Comparison of ENCODE assay signal across 1 cellular context in the genomic region with DNA sequence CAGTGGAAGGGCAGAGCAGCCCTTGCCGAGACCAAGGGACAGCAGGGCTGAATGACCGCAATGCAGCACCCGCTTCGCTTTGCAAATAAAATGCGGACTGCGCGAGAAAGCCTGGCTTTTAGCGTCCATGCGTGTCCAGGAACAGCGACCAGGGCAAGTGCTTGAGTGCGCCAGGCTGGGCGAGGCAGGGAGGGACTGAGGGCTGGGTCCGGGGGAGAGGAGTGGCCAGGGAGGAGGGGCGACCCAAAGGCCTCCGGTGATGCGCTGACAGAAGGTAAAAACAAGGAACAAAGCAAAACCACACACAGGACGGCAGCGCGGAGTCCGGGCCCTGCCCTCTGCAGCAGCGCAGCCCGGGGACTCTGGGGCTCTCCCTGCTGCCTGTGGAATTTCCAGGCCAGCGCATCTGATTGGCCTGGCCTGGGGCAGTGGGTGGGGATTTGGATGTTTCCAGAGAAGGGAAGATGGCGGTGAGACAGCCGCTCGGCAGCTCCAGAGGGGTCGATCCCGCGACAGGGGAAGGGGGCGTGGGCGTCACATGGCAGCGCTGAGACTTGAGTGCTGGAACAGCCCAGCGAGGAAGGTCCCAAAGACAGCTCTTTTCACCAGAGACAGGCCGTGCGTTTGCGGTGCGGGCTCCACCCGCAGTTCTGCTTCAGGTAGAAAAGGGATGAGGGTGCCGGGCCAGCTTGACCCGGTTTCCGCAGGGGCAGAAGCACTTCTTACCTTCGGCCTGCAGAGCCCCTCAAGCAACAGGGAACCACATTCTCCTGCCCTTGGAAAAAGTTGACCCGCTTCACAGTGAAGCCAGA.
TF ChIP-seq lines count a peak whose summit lies in the region.

No MANE protein-coding gene starts in this region.

TF ChIP-seq in SK-N-SH, 30 proteins besides CTCF, POLR2A, EP300 and RAD21 (continued from another document):
- TF ChIP-seq, protein P1, sequence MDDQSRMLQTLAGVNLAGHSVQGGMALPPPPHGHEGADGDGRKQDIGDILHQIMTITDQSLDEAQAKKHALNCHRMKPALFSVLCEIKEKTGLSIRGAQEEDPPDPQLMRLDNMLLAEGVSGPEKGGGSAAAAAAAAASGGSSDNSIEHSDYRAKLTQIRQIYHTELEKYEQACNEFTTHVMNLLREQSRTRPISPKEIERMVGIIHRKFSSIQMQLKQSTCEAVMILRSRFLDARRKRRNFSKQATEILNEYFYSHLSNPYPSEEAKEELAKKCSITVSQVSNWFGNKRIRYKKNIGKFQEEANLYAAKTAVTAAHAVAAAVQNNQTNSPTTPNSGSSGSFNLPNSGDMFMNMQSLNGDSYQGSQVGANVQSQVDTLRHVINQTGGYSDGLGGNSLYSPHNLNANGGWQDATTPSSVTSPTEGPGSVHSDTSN (IDR thresholded peaks at IDR 0.05) = no peak
- TF ChIP-seq GABPA (IDR thresholded peaks at IDR 0.05; ENCODE audit: low read depth) = no peak
- TF ChIP-seq USF1 (IDR thresholded peaks at IDR 0.05; ENCODE audit: borderline replicate concordance, low read depth) = no peak
- TF ChIP-seq, protein P2, sequence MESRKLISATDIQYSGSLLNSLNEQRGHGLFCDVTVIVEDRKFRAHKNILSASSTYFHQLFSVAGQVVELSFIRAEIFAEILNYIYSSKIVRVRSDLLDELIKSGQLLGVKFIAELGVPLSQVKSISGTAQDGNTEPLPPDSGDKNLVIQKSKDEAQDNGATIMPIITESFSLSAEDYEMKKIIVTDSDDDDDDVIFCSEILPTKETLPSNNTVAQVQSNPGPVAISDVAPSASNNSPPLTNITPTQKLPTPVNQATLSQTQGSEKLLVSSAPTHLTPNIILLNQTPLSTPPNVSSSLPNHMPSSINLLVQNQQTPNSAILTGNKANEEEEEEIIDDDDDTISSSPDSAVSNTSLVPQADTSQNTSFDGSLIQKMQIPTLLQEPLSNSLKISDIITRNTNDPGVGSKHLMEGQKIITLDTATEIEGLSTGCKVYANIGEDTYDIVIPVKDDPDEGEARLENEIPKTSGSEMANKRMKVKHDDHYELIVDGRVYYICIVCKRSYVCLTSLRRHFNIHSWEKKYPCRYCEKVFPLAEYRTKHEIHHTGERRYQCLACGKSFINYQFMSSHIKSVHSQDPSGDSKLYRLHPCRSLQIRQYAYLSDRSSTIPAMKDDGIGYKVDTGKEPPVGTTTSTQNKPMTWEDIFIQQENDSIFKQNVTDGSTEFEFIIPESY (IDR thresholded peaks at IDR 0.05; ENCODE audit: borderline replicate concordance, low read depth) = no peak
- TF ChIP-seq NRF1 (IDR thresholded peaks at IDR 0.05; ENCODE audit: low read depth, low read length) = peak; percentile 30; the same call in 1 of the 2 replicates
- TF ChIP-seq NFIC (IDR thresholded peaks at IDR 0.05; ENCODE audit: borderline replicate concordance) = no peak
- TF ChIP-seq SMC3 (IDR thresholded peaks at IDR 0.05; ENCODE audit: low read depth, low read length) = no peak
- TF ChIP-seq SIN3A (IDR thresholded peaks at IDR 0.05; ENCODE audit: borderline replicate concordance, low read depth, low read length) = no peak
- TF ChIP-seq TCF12 (IDR thresholded peaks at IDR 0.05) = no peak
- TF ChIP-seq POLR2AphosphoS5 (IDR thresholded peaks at IDR 0.05; ENCODE audit: low read depth, low read length) = peak; percentile 61; the same call in 1 of the 2 replicates
- no peak for TF ChIP-seq RCOR1 (IDR thresholded peaks at IDR 0.05; ENCODE audit: low read length)
- TF ChIP-seq CHD2 (IDR thresholded peaks at IDR 0.05; ENCODE audit: low read length, partially characterized antibody) = no peak
- no peak for TF ChIP-seq FOXJ3 (CRISPR knock-in tag; IDR thresholded peaks at IDR 0.05)
- no peak for TF ChIP-seq MEF2A (IDR thresholded peaks at IDR 0.05; ENCODE audit: borderline replicate concordance, low read depth)
- TF ChIP-seq ELF1 (IDR thresholded peaks at IDR 0.05) = no peak
- no peak for TF ChIP-seq RFX5 (IDR thresholded peaks at IDR 0.05; ENCODE audit: low read length)
- no peak for TF ChIP-seq RXRA (IDR thresholded peaks at IDR 0.05; ENCODE audit: borderline replicate concordance, low read depth)
- TF ChIP-seq, protein P3, sequence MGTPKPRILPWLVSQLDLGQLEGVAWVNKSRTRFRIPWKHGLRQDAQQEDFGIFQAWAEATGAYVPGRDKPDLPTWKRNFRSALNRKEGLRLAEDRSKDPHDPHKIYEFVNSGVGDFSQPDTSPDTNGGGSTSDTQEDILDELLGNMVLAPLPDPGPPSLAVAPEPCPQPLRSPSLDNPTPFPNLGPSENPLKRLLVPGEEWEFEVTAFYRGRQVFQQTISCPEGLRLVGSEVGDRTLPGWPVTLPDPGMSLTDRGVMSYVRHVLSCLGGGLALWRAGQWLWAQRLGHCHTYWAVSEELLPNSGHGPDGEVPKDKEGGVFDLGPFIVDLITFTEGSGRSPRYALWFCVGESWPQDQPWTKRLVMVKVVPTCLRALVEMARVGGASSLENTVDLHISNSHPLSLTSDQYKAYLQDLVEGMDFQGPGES (IDR thresholded peaks at IDR 0.05; ENCODE audit: low read depth, low read length) = no peak
- 0 out of 2 replicates have a peak, but pooled peaks have one; percentile 5 for TF ChIP-seq MAX (IDR thresholded peaks at IDR 0.05; ENCODE audit: low read depth)
- TF ChIP-seq TEAD4 (IDR thresholded peaks at IDR 0.05; ENCODE audit: borderline replicate concordance, insufficient read depth) = no peak
- no peak for TF ChIP-seq JUND (IDR thresholded peaks at IDR 0.05)
- no peak for TF ChIP-seq EZH2phosphoT487 (IDR thresholded peaks at IDR 0.05; ENCODE audit: borderline replicate concordance, low read depth)
- peak; percentile 83 for TF ChIP-seq YY1 (IDR thresholded peaks at IDR 0.05; ENCODE audit: low read depth)
- TF ChIP-seq MXI1 (IDR thresholded peaks at IDR 0.05; ENCODE audit: low read depth, low read length) = no peak
- TF ChIP-seq FOXM1 (IDR thresholded peaks at IDR 0.05; ENCODE audit: low read depth) = no peak
- TF ChIP-seq USF2 (IDR thresholded peaks at IDR 0.05; ENCODE audit: borderline replicate concordance, low read depth, low read length) = no peak
- TF ChIP-seq GATA2 (CRISPR knock-in tag; IDR thresholded peaks at IDR 0.05) = no peak
- 0 out of 2 replicates have a peak, but pooled peaks have one; percentile 36 for TF ChIP-seq TAF1 (IDR thresholded peaks at IDR 0.05; ENCODE audit: borderline replicate concordance, low read depth, low read length)
- TF ChIP-seq FOSL2 (IDR thresholded peaks at IDR 0.05; ENCODE audit: borderline replicate concordance, low read depth) = no peak
